Comparison of ENCODE assay signal across 13 cellular contexts in the genomic region with DNA sequence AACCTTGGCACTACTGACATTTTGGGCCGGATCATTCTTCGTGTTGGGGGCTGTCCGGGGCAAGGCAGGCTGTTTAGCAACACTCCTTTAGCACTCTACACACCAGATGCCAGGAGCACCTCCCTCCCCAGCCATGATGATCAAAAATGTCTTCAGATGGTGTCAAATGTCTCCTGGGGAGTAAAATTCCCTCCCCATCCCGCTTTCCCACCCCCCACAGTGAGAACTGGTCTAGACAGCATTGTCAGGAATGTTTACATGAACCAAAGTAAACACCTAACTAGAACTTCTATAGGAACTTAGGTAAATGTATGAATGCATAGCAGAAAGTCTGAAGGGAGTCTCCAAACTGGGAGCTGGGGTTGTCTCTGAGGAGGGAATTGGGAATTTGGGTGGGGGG.
"Had no signal": no experiment of that assay in that cellular context is flagged by ENCODE, and none has a peak within 500 bp of the region (broad histone marks: within the 10 kb centered on the region; RNA-seq: fewer than 3 reads in every experiment).

No MANE protein-coding gene starts in this region.

- H3K27ac ChIP-seq: epithelial cell of prostate, heart left ventricle, neutrophil, upper lobe of left lung had no signal

- H3K36me3 ChIP-seq: heart left ventricle, neutrophil, upper lobe of left lung had no signal

- H3K4me3 ChIP-seq: heart left ventricle, upper lobe of left lung had no signal

- H3K27me3 ChIP-seq: upper lobe of left lung had no signal

- H3K9me3 ChIP-seq: neutrophil, upper lobe of left lung had no signal

- ATAC-seq: activated CD4-positive, CD25-positive, alpha-beta regulatory T cell treated with anti-CD3 and anti-CD28 coated beads, Interleukin-2, amount 50 U/mL, for 24 hours; activated T-cell treated with anti-CD3 and anti-CD28 coated beads, Interleukin-2, amount 50 U/mL, for 72 hours; heart left ventricle; left lobe of liver had no signal

- DNase-seq: activated CD4-positive, alpha-beta T cell treated with anti-CD3 and anti-CD28 coated beads, Interleukin-2, amount 50 U/mL, for 1 hour; activated gamma-delta T cell; activated T-cell treated with anti-CD3 and anti-CD28 coated beads, Interleukin-2, amount 50 U/mL, for 72 hours; amniotic stem cell; heart left ventricle; naive B cell; posterior cingulate gyrus; SW 1271; upper lobe of left lung had no signal
